24 cellular contexts compared by ENCODE assay signal in genomic region chr1:28026329-28026728, GRCh38.
"Had no signal": no experiment of that assay in that cellular context is flagged by ENCODE, and none has a peak within 500 bp of the region (broad histone marks: within the 10 kb centered on the region; RNA-seq: fewer than 3 reads in every experiment).

No MANE protein-coding gene starts in this region.

- H3K4me3 Mint-ChIP-seq: activated CD8-positive, alpha-beta T cell treated with anti-CD3 and anti-CD28 coated beads, Interleukin-2, amount 10 ng/mL, durations not matched to agents 7 days and 5 days; activated naive CD8-positive, alpha-beta T cell treated with anti-CD3 and anti-CD28 coated beads, Interleukin-2, amount 10 ng/mL, durations not matched to agents 7 days and 5 days had no signal

- ATAC-seq: activated CD8-positive, alpha-beta T cell treated with anti-CD3 and anti-CD28 coated beads, Interleukin-2, amount 10 ng/mL, durations not matched to agents 7 days and 5 days had no signal

- H3K27me3 ChIP-seq: adrenal gland, Peyer's patch, SJCRH30 had no signal

- DNase-seq: activated CD4-positive, alpha-beta T cell treated with anti-CD3 and anti-CD28 coated beads for 48 hours; activated CD4-positive, alpha-beta T cell treated with anti-CD3 and anti-CD28 coated beads, Interleukin-2, amount 50 U/mL, for 4 hours; activated CD4-positive, CD25-positive, alpha-beta regulatory T cell treated with anti-CD3 and anti-CD28 coated beads, Interleukin-2, amount 50 U/mL, for 72 hours; activated CD8-positive, alpha-beta memory T cell treated with anti-CD3 and anti-CD28 coated beads, Interleukin-2, amount 50 U/mL, for 48 hours; activated CD8-positive, alpha-beta T cell treated with anti-CD3 and anti-CD28 coated beads, Interleukin-2, amount 10 ng/mL, durations not matched to agents 7 days and 5 days; activated naive CD4-positive, alpha-beta T cell treated with anti-CD3 and anti-CD28 coated beads, Interleukin-2, amount 50 U/mL, for 16 hours; activated naive CD8-positive, alpha-beta T cell treated with anti-CD3 and anti-CD28 coated beads, Interleukin-2, amount 10 ng/mL, durations not matched to agents 7 days and 5 days; activated T-cell treated with anti-CD3 and anti-CD28 coated beads, Interleukin-2, amount 50 U/mL, for 48 hours; adrenal gland; anterior cingulate cortex; Kasumi-1; NCI-H1092; NCI-H1417; NCI-H1694; NCI-H2029; NCI-H2107; NCI-H446; NCI-H524; Peyer's patch; Right ventricle myocardium superior; SJCRH30; SK-N-SH; T-helper 1 cell had no signal

- H3K27ac ChIP-seq: adrenal gland, Peyer's patch, RWPE1, SJCRH30 had no signal

- H3K36me3 ChIP-seq: adrenal gland had no signal

- H3K9me3 Mint-ChIP-seq: activated naive CD8-positive, alpha-beta T cell treated with anti-CD3 and anti-CD28 coated beads, Interleukin-2, amount 10 ng/mL, durations not matched to agents 7 days and 5 days had no signal

- H3K27me3 Mint-ChIP-seq: activated naive CD8-positive, alpha-beta T cell treated with anti-CD3 and anti-CD28 coated beads, Interleukin-2, amount 10 ng/mL, durations not matched to agents 7 days and 5 days had no signal

- H3K27ac Mint-ChIP-seq: activated CD8-positive, alpha-beta T cell treated with anti-CD3 and anti-CD28 coated beads, Interleukin-2, amount 10 ng/mL, durations not matched to agents 7 days and 5 days; activated naive CD8-positive, alpha-beta T cell treated with anti-CD3 and anti-CD28 coated beads, Interleukin-2, amount 10 ng/mL, durations not matched to agents 7 days and 5 days had no signal

- H3K4me3 ChIP-seq: adrenal gland, Peyer's patch, SJCRH30 had no signal

- H3K4me1 ChIP-seq: adrenal gland, Peyer's patch, SJCRH30 had no signal

- H3K9me3 ChIP-seq: adrenal gland, Peyer's patch, SJCRH30, SK-N-SH had no signal
